In the genomic region with DNA sequence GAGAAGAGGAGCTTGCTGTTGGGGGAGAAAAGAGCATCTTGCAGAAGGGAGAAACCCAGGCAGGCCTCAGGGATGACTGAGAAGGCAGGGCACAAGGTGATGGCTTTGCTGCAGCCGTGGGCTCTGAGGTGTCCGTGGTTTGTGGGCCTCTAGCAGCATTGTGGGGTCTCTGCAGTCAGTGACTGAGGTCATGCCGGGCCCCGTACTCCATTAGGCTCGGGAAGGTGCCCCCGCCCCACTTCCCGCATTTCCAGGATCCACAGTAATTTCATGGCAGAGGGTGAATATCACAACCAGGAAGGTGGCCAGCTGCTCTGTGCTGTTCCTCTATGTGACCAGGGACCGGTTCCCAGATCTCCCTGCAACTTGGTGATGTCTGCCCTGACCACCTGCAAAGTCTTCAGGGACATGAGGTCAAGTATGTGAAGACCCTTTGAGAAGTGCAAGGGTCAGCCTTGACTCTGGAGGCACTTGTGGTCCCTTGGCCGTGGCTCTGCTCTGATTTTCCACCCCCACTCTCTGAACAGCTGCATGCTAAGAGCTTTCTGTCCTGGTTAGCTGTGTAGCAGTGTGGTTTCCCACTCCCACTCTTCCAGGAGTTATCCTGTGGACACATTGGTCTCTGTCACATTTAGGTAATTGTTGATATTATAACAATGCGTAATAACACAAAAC, we compare ENCODE assay signal across 11 cellular contexts. TPM values are rescaled to one million over a fixed set of nuclear protein-coding genes. Genes with fewer than 3 reads are reported as not detected.
A peak's percentile ranks its signal among the peaks of the same experiment; 100 is the strongest.
DNase-seq lines count a peak whose midpoint lies in the region; ATAC-seq, FAIRE-seq and TF ChIP-seq lines count a peak whose summit lies in the region.
"Had no signal": no experiment of that assay in that cellular context is flagged by ENCODE, and none has a peak within 500 bp of the region (broad histone marks: within the 10 kb centered on the region; RNA-seq: fewer than 3 reads in every experiment).

No MANE protein-coding gene starts in this region.

- no peaks in the 10 kb centered on the region for H3K9me3 Mint-ChIP-seq in activated CD4-positive, alpha-beta memory T cell treated with anti-CD3 and anti-CD28 coated beads, Interleukin-2, amount 10 ng/mL, durations not matched to agents 7 days and 5 days
- H3K9me3 Mint-ChIP-seq in stimulated activated effector memory CD8-positive, alpha-beta T cell treated with anti-CD3 and anti-CD28 coated beads, Interleukin-12 subunit alpha, Interleukin-12 subunit beta, amount 100 ng/mL, for 72 hours, result no peaks in the 10 kb centered on the region

- dilution Hi-C loops in keratinocyte (cut with MboI; ENCODE audit: extremely low pct_ligation_motif_present, low sequenced_read_pairs), result no loop called here

- peaks cover 67% of the 10 kb centered on the region for H3K79me2 ChIP-seq in keratinocyte (ENCODE audit: control insufficient read depth, insufficient read depth, low read length)

- H3K4me3 ChIP-seq in keratinocyte (ENCODE audit: control insufficient read depth in 2 of 3, extremely low read depth in 1 of 3, insufficient read depth in 2 of 3, low read depth in 1 of 3, low read length in 3 of 3), result peak overlapping the region in 2 of 3 experiments; percentile 61 to 93

- peaks cover 31% of the 10 kb centered on the region for H4K20me1 ChIP-seq in keratinocyte (ENCODE audit: control insufficient read depth, extremely low read depth, insufficient read depth, low read length)

- H3K9me1 ChIP-seq in keratinocyte (ENCODE audit: control insufficient read depth, extremely low read depth, insufficient read depth, low read length), result peaks cover 4% of the 10 kb centered on the region

- H3K27me3 ChIP-seq in keratinocyte (ENCODE audit: control insufficient read depth, extremely low read depth, insufficient read depth, low read length), result no peaks in the 10 kb centered on the region

- POLR2A ChIA-PET in activated CD4-positive, alpha-beta memory T cell treated with anti-CD3 and anti-CD28 coated beads, Interleukin-2, amount 10 ng/mL, durations not matched to agents 7 days and 5 days (lab: Charles Lee), result interaction anchor here (1.5 to 7.5 kb wide), 4 partner anchors 14 to 105 kb away, joined by 4 to 170 read pairs (median 92); no protein-coding TSS in a partner anchor

- H3K36me3 Mint-ChIP-seq in activated CD4-positive, alpha-beta memory T cell treated with anti-CD3 and anti-CD28 coated beads, Interleukin-2, amount 10 ng/mL, durations not matched to agents 7 days and 5 days (ENCODE audit: low read depth), result peaks cover 49% of the 10 kb centered on the region
- H3K36me3 Mint-ChIP-seq in stimulated activated effector memory CD8-positive, alpha-beta T cell treated with anti-CD3 and anti-CD28 coated beads, Interleukin-12 subunit alpha, Interleukin-12 subunit beta, amount 100 ng/mL, for 72 hours, result peaks cover 42% of the 10 kb centered on the region

- no peaks in the 10 kb centered on the region for H3K9me3 ChIP-seq in keratinocyte (ENCODE audit: control insufficient read depth, low read depth, low read length)

- DNase-seq in activated CD4-positive, alpha-beta memory T cell treated with anti-CD3 and anti-CD28 coated beads, Interleukin-2, amount 10 ng/mL, durations not matched to agents 7 days and 5 days, result no peak
- DNase-seq in keratinocyte (ENCODE audit: low read depth, low spot score) (no peak), midbrain (lab: John Stamatoyannopoulos, UW) (no peak)
- DNase-seq in stimulated activated effector memory CD8-positive, alpha-beta T cell treated with anti-CD3 and anti-CD28 coated beads, Interleukin-12 subunit alpha, Interleukin-12 subunit beta, amount 100 ng/mL, for 72 hours (ENCODE audit: low spot score in 2 of 2), result no peak
- no peak for DNase-seq in effector CD8-positive, alpha-beta T cell (lab: John Stamatoyannopoulos, UW)
- DNase-seq in stimulated activated CD4-positive, alpha-beta T cell treated with anti-CD3 and anti-CD28 coated beads, Interleukin-2, amount 100 ng/mL, for 24 hours, result no peak
- DNase-seq: activated CD8-positive, alpha-beta memory T cell treated with anti-CD3 and anti-CD28 coated beads, Interleukin-2, amount 50 U/mL, for 48 hours; KBM-7; OCI-M1 had no signal

- H2AFZ ChIP-seq in keratinocyte (ENCODE audit: control insufficient read depth, low read length), result no peak overlapping the region
- H2AFZ ChIP-seq: parathyroid adenoma had no signal

- no peak for TF ChIP-seq CTCF in keratinocyte (optimal IDR thresholded peaks at IDR 0.05 in 1 of 3, IDR thresholded peaks at IDR 0.05 in 1 of 3, conservative IDR thresholded peaks at IDR 0.05 in 1 of 3; ENCODE audit: extremely low read depth in 1 of 3, insufficient read depth in 2 of 3, low read length in 3 of 3)

- TF ChIP-seq POLR2A in GM18505 (IDR thresholded peaks at IDR 0.05; ENCODE audit: borderline replicate concordance, extremely low read depth, insufficient read depth, insufficient read length), result peak; percentile 32

- H3K9ac ChIP-seq in keratinocyte (ENCODE audit: control insufficient read depth, extremely low read depth, insufficient read depth, low read length), result peak overlapping the region; percentile 80
- H3K9ac ChIP-seq: parathyroid adenoma had no signal

- H3K27ac ChIP-seq in keratinocyte (ENCODE audit: control insufficient read depth, insufficient read depth, low read length), result no peak overlapping the region

- no peaks in the 10 kb centered on the region for H3K27me3 Mint-ChIP-seq in activated CD4-positive, alpha-beta memory T cell treated with anti-CD3 and anti-CD28 coated beads, Interleukin-2, amount 10 ng/mL, durations not matched to agents 7 days and 5 days

- H3K4me1 ChIP-seq in keratinocyte (ENCODE audit: control insufficient read depth, extremely low read depth, insufficient read depth, low read length), result peaks cover 26% of the 10 kb centered on the region

- peak overlapping the region; percentile 96 for H3K4me3 Mint-ChIP-seq in activated CD4-positive, alpha-beta memory T cell treated with anti-CD3 and anti-CD28 coated beads, Interleukin-2, amount 10 ng/mL, durations not matched to agents 7 days and 5 days
- H3K4me3 Mint-ChIP-seq in stimulated activated effector memory CD8-positive, alpha-beta T cell treated with anti-CD3 and anti-CD28 coated beads, Interleukin-12 subunit alpha, Interleukin-12 subunit beta, amount 100 ng/mL, for 72 hours, result peak overlapping the region; percentile 96

- H3K27ac Mint-ChIP-seq in activated CD4-positive, alpha-beta memory T cell treated with anti-CD3 and anti-CD28 coated beads, Interleukin-2, amount 10 ng/mL, durations not matched to agents 7 days and 5 days, result peak overlapping the region; percentile 96
- H3K27ac Mint-ChIP-seq in stimulated activated effector memory CD8-positive, alpha-beta T cell treated with anti-CD3 and anti-CD28 coated beads, Interleukin-12 subunit alpha, Interleukin-12 subunit beta, amount 100 ng/mL, for 72 hours, result peak overlapping the region; percentile 90

- no peak for FAIRE-seq in keratinocyte (lab: Jason Lieb, UNC)

- no peak for ATAC-seq in GM18505 (IDR thresholded peaks at IDR 0.05; ENCODE audit: unreplicated experiment)
- ATAC-seq in stimulated activated effector memory CD8-positive, alpha-beta T cell treated with anti-CD3 and anti-CD28 coated beads, Interleukin-12 subunit alpha, Interleukin-12 subunit beta, amount 100 ng/mL, for 72 hours, result no peak

- peak overlapping the region; percentile 94 for H3K4me2 ChIP-seq in keratinocyte (ENCODE audit: control insufficient read depth, extremely low read depth, insufficient read depth, low read depth, low read length)

- peaks cover 1 to 13% of the 10 kb centered on the region in 2 experiments for H3K36me3 ChIP-seq in keratinocyte (ENCODE audit: control insufficient read depth in 2 of 2, extremely low read depth in 1 of 2, insufficient read depth in 2 of 2, low read length in 2 of 2)

- CTCF ChIA-PET in activated CD4-positive, alpha-beta memory T cell treated with anti-CD3 and anti-CD28 coated beads, Interleukin-2, amount 10 ng/mL, durations not matched to agents 7 days and 5 days (lab: Charles Lee), result interaction anchor here (0.7 to 2.5 kb wide), 4 partner anchors 12 to 158 kb away, joined by 3 to 12 read pairs (median 3); no protein-coding TSS in a partner anchor

- peaks cover 65% of the 10 kb centered on the region for H3K4me1 Mint-ChIP-seq in activated CD4-positive, alpha-beta memory T cell treated with anti-CD3 and anti-CD28 coated beads, Interleukin-2, amount 10 ng/mL, durations not matched to agents 7 days and 5 days
- peaks cover 60% of the 10 kb centered on the region for H3K4me1 Mint-ChIP-seq in stimulated activated effector memory CD8-positive, alpha-beta T cell treated with anti-CD3 and anti-CD28 coated beads, Interleukin-12 subunit alpha, Interleukin-12 subunit beta, amount 100 ng/mL, for 72 hours

RNA-seq across cellular contexts. Expression of a gene that starts 3.6 kb away (rescaled TPM):
- 100 to 1,000 TPM; 199 TPM for total RNA-seq in activated CD4-positive, alpha-beta memory T cell treated with anti-CD3 and anti-CD28 coated beads, Interleukin-2, amount 10 ng/mL, durations not matched to agents 7 days and 5 days
- 42.4 to 66.7 TPM (median 59.8 TPM) in 3 replicates for polyA plus RNA-seq in keratinocyte
- 25.8 TPM for polyA plus RNA-seq in keratinocyte (2011; ENCODE audit: low read depth)
- polyA plus RNA-seq in keratinocyte (2011; cell fraction: cytosol; rRNA removed), result 44.4 and 68.0 TPM in 2 replicates
- 107 and 118 TPM in 2 replicates for polyA plus RNA-seq in keratinocyte (2011; cell fraction: nucleus; rRNA removed)
- polyA plus RNA-seq in keratinocyte (2012; ENCODE audit: low replicate concordance), result 58.5 and 59.0 TPM in 2 replicates
- 52.2 to 63.3 TPM (median 62.0 TPM) in 3 replicates for polyA minus RNA-seq in keratinocyte
- 49.5 TPM for polyA minus RNA-seq in keratinocyte (2011; cell fraction: cytosol; rRNA and poly(A)+ RNA removed)
- 45.8 and 58.6 TPM in 2 replicates for polyA minus RNA-seq in keratinocyte (2011; cell fraction: nucleus; rRNA and poly(A)+ RNA removed)
